In the genomic region with DNA sequence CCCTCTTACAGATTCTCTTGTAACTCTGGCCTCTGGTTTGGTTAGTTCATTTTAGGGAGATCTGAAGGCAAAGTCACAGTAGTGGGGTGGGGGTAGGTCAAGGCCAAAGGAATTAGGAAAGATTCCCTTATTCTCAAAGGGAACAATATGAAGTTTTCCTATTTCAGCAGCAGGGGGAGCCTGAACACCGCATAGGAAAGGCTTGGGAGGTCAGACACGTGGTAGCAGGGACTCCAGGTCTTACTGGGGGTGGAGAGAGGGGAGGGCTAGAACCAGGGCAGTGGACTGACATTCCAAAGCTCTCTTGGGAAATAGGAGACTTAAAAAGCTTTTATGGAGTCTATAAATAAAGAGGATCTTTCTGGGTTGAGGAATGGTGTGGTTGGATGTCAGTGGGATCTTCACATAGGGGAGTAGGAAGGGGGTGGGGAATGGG, we compare ENCODE assay signal across 8 cellular contexts.
A peak's percentile ranks its signal among the peaks of the same experiment; 100 is the strongest.
DNase-seq lines count a peak whose midpoint lies in the region; ATAC-seq and FAIRE-seq lines count a peak whose summit lies in the region.

No MANE protein-coding gene starts in this region.

- H3K9me3 Mint-ChIP-seq in memory B cell: no peaks in the 10 kb centered on the region

- ATAC-seq in memory B cell (ENCODE audit: low read depth) (no peak), GM18520 (IDR thresholded peaks at IDR 0.05; ENCODE audit: unreplicated experiment) (no peak)

- peak overlapping the region; percentile 99 for H3K4me3 Mint-ChIP-seq in memory B cell

- peaks cover 27% of the 10 kb centered on the region for H3K4me1 Mint-ChIP-seq in memory B cell

- DNase-seq in C1 segment of cervical spinal cord (lab: John Stamatoyannopoulos, UW) (peak in 10 of 14 donors; percentile 8 to 53 (median 30)), HPDE6-E6E7 (ENCODE audit: extremely low spot score) (peak; percentile 75), NCI-H82 (lab: John Stamatoyannopoulos, UW) (peak; percentile 96), memory B cell (ENCODE audit: low spot score in 2 of 2) (peak; percentile 29 to 44)
- peak; percentile 77 for DNase-seq in activated CD8-positive, alpha-beta memory T cell treated with anti-CD3 and anti-CD28 coated beads for 24 hours
- DNase-seq in stimulated activated CD8-positive, alpha-beta memory T cell treated with anti-CD3 and anti-CD28 coated beads, Interleukin-4, amount 100 ng/mL, for 48 hours: peak; percentile 69

- peak; percentile 78 for FAIRE-seq in endometrium (lab: Jason Lieb, UNC)

- H3K36me3 Mint-ChIP-seq in memory B cell: peaks cover 21% of the 10 kb centered on the region

- H3K27me3 Mint-ChIP-seq in memory B cell: no peaks in the 10 kb centered on the region

- H3K27ac Mint-ChIP-seq in memory B cell: peak overlapping the region; percentile 99

Comparison
In these comparisons a context has a peak if more than half of its experiments do, and no peak if none do; other contexts are left out.
1. DNase-seq: peak in every context shown above with its lines; median percentile 96 in NCI-H82; 77 in activated CD8-positive, alpha-beta memory T cell treated with anti-CD3 and anti-CD28 coated beads for 24 hours; 75 in HPDE6-E6E7; 69 in stimulated activated CD8-positive, alpha-beta memory T cell treated with anti-CD3 and anti-CD28 coated beads, Interleukin-4, amount 100 ng/mL, for 48 hours; 36 in memory B cell; 30 in C1 segment of cervical spinal cord.